In the genomic region with DNA sequence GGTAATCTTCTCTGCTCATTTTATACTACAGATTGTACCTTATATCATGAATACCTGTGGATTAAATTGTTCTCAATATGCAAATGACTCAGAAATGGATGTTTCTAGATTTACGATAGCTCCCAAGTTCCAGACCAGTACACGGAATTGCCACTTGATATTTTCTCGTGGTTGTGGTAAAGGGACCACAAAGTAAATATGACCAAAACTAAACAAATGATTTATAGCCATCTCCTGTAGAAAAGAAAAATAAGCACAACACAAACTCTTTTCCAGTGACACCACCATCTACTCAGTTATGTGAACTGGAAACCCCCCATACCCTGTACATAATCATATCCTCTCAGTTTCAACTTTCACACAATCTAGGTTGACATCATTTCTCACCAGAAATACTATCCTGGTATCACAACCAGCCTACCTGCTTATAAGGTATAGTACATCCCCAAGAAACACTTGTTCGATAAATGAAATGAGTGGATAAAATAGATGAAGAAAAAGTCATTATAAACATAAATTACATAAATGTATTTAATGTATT, we compare ENCODE assay signal across 16 cellular contexts.
A peak's percentile ranks its signal among the peaks of the same experiment; 100 is the strongest.
DNase-seq lines count a peak whose midpoint lies in the region; ATAC-seq, FAIRE-seq and TF ChIP-seq lines count a peak whose summit lies in the region.
"Had no signal": no experiment of that assay in that cellular context is flagged by ENCODE, and none has a peak within 500 bp of the region (broad histone marks: within the 10 kb centered on the region; RNA-seq: fewer than 3 reads in every experiment).

No MANE protein-coding gene starts in this region.

- no peak overlapping the region for H4K12ac ChIP-seq in trophoblast cell (ENCODE audit: low read depth, low read length)

- no peak overlapping the region for H3K4me2 ChIP-seq in IMR-90 (ENCODE audit: low read depth, low read length)
- H3K4me2 ChIP-seq in trophoblast cell (ENCODE audit: low read length), result no peak overlapping the region
- H3K4me2 ChIP-seq: hepatocyte had no signal

- TF ChIP-seq CTCF in IMR-90 (conservative IDR thresholded peaks at IDR 0.05; ENCODE audit: low read depth, low read length), result no peak
- no peak for TF ChIP-seq CTCF in pancreas (IDR thresholded peaks at IDR 0.05)

- H3K9ac ChIP-seq in IMR-90 (ENCODE audit: low read depth, low read length) (no peak overlapping the region), trophoblast cell (ENCODE audit: low read length) (no peak overlapping the region)

- H3K9me1 ChIP-seq in IMR-90 (ENCODE audit: insufficient read depth, low read length), result no peaks in the 10 kb centered on the region

- H2BK5ac ChIP-seq in IMR-90 (ENCODE audit: low read depth, low read length, poor library complexity, severe bottlenecking), result no peak overlapping the region
- no peak overlapping the region for H2BK5ac ChIP-seq in trophoblast cell (ENCODE audit: low read depth, low read length, poor library complexity)

- no peaks in the 10 kb centered on the region for H3K27me3 Mint-ChIP-seq in activated CD4-positive, alpha-beta memory T cell treated with anti-CD3 and anti-CD28 coated beads for 36 hours
- H3K27me3 Mint-ChIP-seq: activated naive CD8-positive, alpha-beta T cell treated with anti-CD3 and anti-CD28 coated beads, Interleukin-2, amount 50 U/mL, for 24 hours had no signal

- no peak overlapping the region for H2AK9ac ChIP-seq in IMR-90 (replicated peaks; ENCODE audit: low read depth, low read length, poor library complexity)

- H3K4ac ChIP-seq in IMR-90 (ENCODE audit: low read depth, low read length) (no peak overlapping the region), trophoblast cell (ENCODE audit: low read depth, low read length) (no peak overlapping the region)

- TF ChIP-seq POLR2A in IMR-90 (IDR thresholded peaks at IDR 0.05; ENCODE audit: low read depth, low read length), result no peak

- H3K9me3 ChIP-seq in IMR-90 (ENCODE audit: control insufficient read depth, insufficient read depth, low read length), result no peaks in the 10 kb centered on the region
- H3K9me3 ChIP-seq in trophoblast cell (ENCODE audit: insufficient read depth, low read depth, low read length), result no peaks in the 10 kb centered on the region
- H3K9me3 ChIP-seq in pancreas, result no peaks in the 10 kb centered on the region
- H3K9me3 ChIP-seq: HAP-1 had no signal

- H3K36me3 Mint-ChIP-seq in activated CD4-positive, alpha-beta memory T cell treated with anti-CD3 and anti-CD28 coated beads for 36 hours, result no peaks in the 10 kb centered on the region

- CTCF ChIA-PET in IMR-90 (lab: Yijun Ruan, JAX), result no interaction called here
- CTCF ChIA-PET in activated CD4-positive, alpha-beta memory T cell treated with anti-CD3 and anti-CD28 coated beads for 36 hours (lab: Charles Lee), result no interaction called here

- H3K18ac ChIP-seq in IMR-90 (ENCODE audit: low read depth, low read length) (no peak overlapping the region), trophoblast cell (ENCODE audit: low read length) (no peak overlapping the region)

- no peak overlapping the region for H4K91ac ChIP-seq in IMR-90 (ENCODE audit: insufficient read depth, low read depth, low read length)
- no peak overlapping the region for H4K91ac ChIP-seq in trophoblast cell (ENCODE audit: low read depth, low read length)

- H3K79me2 ChIP-seq in ACC112 (ENCODE audit: control insufficient read depth, insufficient read depth, low read length, unreplicated experiment) (no peaks in the 10 kb centered on the region), trophoblast cell (ENCODE audit: control insufficient read depth, insufficient read depth, low read length, poor library complexity) (no peaks in the 10 kb centered on the region)
- H3K79me2 ChIP-seq: hepatocyte had no signal

- FAIRE-seq in pancreas (lab: Jason Lieb, UNC), result no peak
- FAIRE-seq: small intestine had no signal

- ATAC-seq in GM18868 (IDR thresholded peaks at IDR 0.05; ENCODE audit: unreplicated experiment), result peak; percentile 82
- peak; percentile 74 for ATAC-seq in HG02623 (IDR thresholded peaks at IDR 0.05; ENCODE audit: unreplicated experiment)
- no peak for ATAC-seq in IMR-90 (ENCODE audit: low read depth)
- ATAC-seq in pancreas, result no peak
- ATAC-seq: activated naive CD8-positive, alpha-beta T cell treated with anti-CD3 and anti-CD28 coated beads, Interleukin-2, amount 50 U/mL, for 24 hours had no signal

- no peak overlapping the region for H3K27ac Mint-ChIP-seq in activated CD4-positive, alpha-beta memory T cell treated with anti-CD3 and anti-CD28 coated beads for 36 hours
- H3K27ac Mint-ChIP-seq: activated naive CD8-positive, alpha-beta T cell treated with anti-CD3 and anti-CD28 coated beads, Interleukin-2, amount 50 U/mL, for 24 hours had no signal

- H2BK15ac ChIP-seq in IMR-90 (ENCODE audit: low read depth, low read length), result no peak overlapping the region

- H2AFZ ChIP-seq in ACC112 (ENCODE audit: low read length, unreplicated experiment) (no peak overlapping the region), IMR-90 (replicated peaks; ENCODE audit: low read length, poor library complexity) (no peak overlapping the region), trophoblast cell (ENCODE audit: insufficient read depth, low read length, poor library complexity) (no peak overlapping the region)
- H2AFZ ChIP-seq: hepatocyte had no signal

- H2BK20ac ChIP-seq in IMR-90 (ENCODE audit: low read depth, low read length), result peak overlapping the region; percentile 51; the same call in 1 of the 2 replicates

- H3K14ac ChIP-seq in IMR-90 (replicated peaks; ENCODE audit: low read depth, low read length) (no peak overlapping the region), trophoblast cell (ENCODE audit: low read length) (no peak overlapping the region)

- no peak overlapping the region for H4K5ac ChIP-seq in IMR-90 (ENCODE audit: low read depth, low read length)

- H3K79me1 ChIP-seq in IMR-90 (ENCODE audit: low read depth in 1 of 2, low read length in 2 of 2) (no peaks in the 10 kb centered on the region), trophoblast cell (ENCODE audit: low read length) (no peaks in the 10 kb centered on the region)

- H2BK12ac ChIP-seq in trophoblast cell (ENCODE audit: low read length), result no peak overlapping the region

- H3K4me3 ChIP-seq in ACC112 (ENCODE audit: low read depth, low read length) (no peak overlapping the region), IMR-90 (ENCODE audit: insufficient read depth, low read depth, low read length) (no peak overlapping the region), trophoblast cell (ENCODE audit: low read depth, low read length) (no peak overlapping the region), pancreas (no peak overlapping the region)
- H3K4me3 ChIP-seq: dorsolateral prefrontal cortex, HAP-1, hepatocyte had no signal

- in situ Hi-C loops in IMR-90 (cut with MboI; ENCODE audit: low sequenced_read_pairs), result no loop called here

- H2BK120ac ChIP-seq in IMR-90 (ENCODE audit: low read depth, low read length) (no peak overlapping the region), trophoblast cell (ENCODE audit: insufficient read depth, low read length, poor library complexity) (no peak overlapping the region)

- H2AK5ac ChIP-seq in IMR-90 (ENCODE audit: low read depth, low read length), result no peak overlapping the region
- H2AK5ac ChIP-seq in trophoblast cell (ENCODE audit: low read length), result no peak overlapping the region

- no peaks in the 10 kb centered on the region for H3K27me3 ChIP-seq in ACC112 (ENCODE audit: insufficient read depth, low read length)
- no peaks in the 10 kb centered on the region for H3K27me3 ChIP-seq in IMR-90 (ENCODE audit: control insufficient read depth, insufficient read depth, low read length)
- H3K27me3 ChIP-seq in trophoblast cell (ENCODE audit: insufficient read depth, low read length), result no peaks in the 10 kb centered on the region
- no peaks in the 10 kb centered on the region for H3K27me3 ChIP-seq in pancreas
- H3K27me3 ChIP-seq: hepatocyte had no signal

- H3K9me3 Mint-ChIP-seq in activated CD4-positive, alpha-beta memory T cell treated with anti-CD3 and anti-CD28 coated beads for 36 hours, result no peaks in the 10 kb centered on the region
- H3K9me3 Mint-ChIP-seq: activated naive CD8-positive, alpha-beta T cell treated with anti-CD3 and anti-CD28 coated beads, Interleukin-2, amount 50 U/mL, for 24 hours had no signal

- no TSS peak for BruUV-seq in IMR-90 (replicated peaks; lab: Mats Ljungman, UMichigan)

- intact Hi-C loops in IMR-90 (cut with micrococcal nuclease), result loop anchor here (5.0 kb wide), 1 partner anchor 217 kb away; no protein-coding TSS in a partner anchor
- intact Hi-C loops in activated CD4-positive, alpha-beta memory T cell treated with anti-CD3 and anti-CD28 coated beads for 36 hours (cut with micrococcal nuclease), result loop anchor here (5.0 to 10.0 kb wide), 2 partner anchors 208 to 219 kb away; no protein-coding TSS in a partner anchor
- intact Hi-C loops in pancreas (cut with DNase I), result no loop called here

- H3K23ac ChIP-seq in IMR-90 (ENCODE audit: low read depth, low read length), result no peak overlapping the region
- H3K23ac ChIP-seq in trophoblast cell (ENCODE audit: low read length), result no peak overlapping the region

- H3K4me1 ChIP-seq in ACC112 (ENCODE audit: control insufficient read depth, insufficient read depth, low read length, unreplicated experiment) (peaks cover 68% of the 10 kb centered on the region), IMR-90 (ENCODE audit: control insufficient read depth, insufficient read depth, low read length) (peaks cover 7% of the 10 kb centered on the region; the same call in 1 of the 2 replicates), trophoblast cell (ENCODE audit: control insufficient read depth in 1 of 2, insufficient read depth in 2 of 2, low read length in 2 of 2) (peaks cover 0 to 2% of the 10 kb centered on the region in 2 experiments), pancreas (no peaks in the 10 kb centered on the region)
- H3K4me1 ChIP-seq: HAP-1 had no signal

- H3K36me3 ChIP-seq in ACC112 (ENCODE audit: insufficient read depth, low read length), result no peaks in the 10 kb centered on the region
- no peaks in the 10 kb centered on the region for H3K36me3 ChIP-seq in IMR-90 (ENCODE audit: control insufficient read depth, insufficient read depth, low read length)
- no peaks in the 10 kb centered on the region for H3K36me3 ChIP-seq in trophoblast cell (ENCODE audit: control insufficient read depth in 1 of 2, insufficient read depth in 2 of 2, low read length in 2 of 2)
- H3K36me3 ChIP-seq in pancreas, result no peaks in the 10 kb centered on the region
- H3K36me3 ChIP-seq: HAP-1 had no signal

- TF ChIP-seq RAD21 in IMR-90 (IDR thresholded peaks at IDR 0.05; ENCODE audit: low read length), result no peak

- no peak overlapping the region for H4K8ac ChIP-seq in IMR-90 (ENCODE audit: low read depth in 2 of 2, low read length in 2 of 2)
- no peak overlapping the region for H4K8ac ChIP-seq in trophoblast cell (ENCODE audit: low read depth, low read length)

- H3K27ac ChIP-seq in ACC112 (ENCODE audit: low read depth, low read length), result peak overlapping the region; percentile 92
- no peak overlapping the region for H3K27ac ChIP-seq in IMR-90 (ENCODE audit: insufficient read depth, low read length)
- no peak overlapping the region for H3K27ac ChIP-seq in trophoblast cell (ENCODE audit: low read depth, low read length)
- H3K27ac ChIP-seq in pancreas, result no peak overlapping the region
- H3K27ac ChIP-seq: dorsolateral prefrontal cortex, hepatocyte had no signal

- H4K20me1 ChIP-seq in IMR-90 (ENCODE audit: insufficient read depth, low read length), result no peaks in the 10 kb centered on the region

- WGBS in IMR-90 (ENCODE audit: extremely low coverage in 2 of 2, insufficient read length in 1 of 2), 2 experiments, result no CpG with 5 or more reads among the region's 4 CpGs
- no CpG with 5 or more reads among the region's 4 CpGs for WGBS in trophoblast cell (ENCODE audit: extremely low coverage, insufficient coverage, insufficient read length)
- 67 to 68% methylated on average over 4 of the region's 4 CpGs for WGBS in pancreas, 2 donors

- no peak overlapping the region for H3K56ac ChIP-seq in IMR-90 (ENCODE audit: extremely low read depth, insufficient read depth, low read length)

- dilution Hi-C loops in IMR-90 (cut with HindIII; ENCODE audit: low sequenced_read_pairs, unreplicated experiment), result no loop called here

- POLR2A ChIA-PET in IMR-90 (lab: Charles Lee; ENCODE audit: unreplicated experiment), result no interaction called here
- POLR2A ChIA-PET in activated CD4-positive, alpha-beta memory T cell treated with anti-CD3 and anti-CD28 coated beads for 36 hours (lab: Charles Lee), result no interaction called here

- H3K4me3 Mint-ChIP-seq in activated CD4-positive, alpha-beta memory T cell treated with anti-CD3 and anti-CD28 coated beads for 36 hours, result no peak overlapping the region
- H3K4me3 Mint-ChIP-seq: activated naive CD8-positive, alpha-beta T cell treated with anti-CD3 and anti-CD28 coated beads, Interleukin-2, amount 50 U/mL, for 24 hours had no signal

- H3K4me1 Mint-ChIP-seq in activated CD4-positive, alpha-beta memory T cell treated with anti-CD3 and anti-CD28 coated beads for 36 hours (ENCODE audit: low read depth), result peaks cover 12% of the 10 kb centered on the region

- DNase-seq in IMR-90 (no peak), trophoblast cell (no peak), pancreas (no peak)
- DNase-seq in stimulated activated CD4-positive, alpha-beta T cell treated with anti-CD3 and anti-CD28 coated beads, Interleukin-12 subunit alpha, Interleukin-12 subunit beta, amount 100 ng/mL, for 4 hours, result no peak
- DNase-seq in activated CD4-positive, alpha-beta memory T cell treated with anti-CD3 and anti-CD28 coated beads for 36 hours, result no peak
- DNase-seq: activated CD8-positive, alpha-beta memory T cell treated with anti-CD3 and anti-CD28 coated beads for 24 hours; activated naive CD8-positive, alpha-beta T cell treated with anti-CD3 and anti-CD28 coated beads, Interleukin-2, amount 50 U/mL, for 24 hours; dorsolateral prefrontal cortex; Karpas-422; small intestine; stimulated activated CD8-positive, alpha-beta memory T cell treated with anti-CD3 and anti-CD28 coated beads, Interleukin-4, amount 100 ng/mL, for 48 hours had no signal

Comparison
In these comparisons a context has a peak if more than half of its experiments do, and no peak if none do; other contexts are left out.
1. ATAC-seq: peak in GM18868 (single experiment) and HG02623 (single experiment); none in IMR-90 (single experiment) and pancreas (0 of 4).
2. intact Hi-C loops: an anchor here in IMR-90 (5.0 kb wide) and activated CD4-positive, alpha-beta memory T cell treated with anti-CD3 and anti-CD28 coated beads for 36 hours (5.0 to 10.0 kb wide); none called in pancreas.